Comparison of ENCODE assay signal across 1 cellular context in genomic region chrX:131985526-131986049, GRCh38.
TF ChIP-seq lines count a peak whose summit lies in the region.

No MANE protein-coding gene starts in this region.

TF ChIP-seq in K562, 482 proteins besides CTCF, POLR2A, EP300 and RAD21 (continued from another document and continues in another):
- TF ChIP-seq, protein P1, sequence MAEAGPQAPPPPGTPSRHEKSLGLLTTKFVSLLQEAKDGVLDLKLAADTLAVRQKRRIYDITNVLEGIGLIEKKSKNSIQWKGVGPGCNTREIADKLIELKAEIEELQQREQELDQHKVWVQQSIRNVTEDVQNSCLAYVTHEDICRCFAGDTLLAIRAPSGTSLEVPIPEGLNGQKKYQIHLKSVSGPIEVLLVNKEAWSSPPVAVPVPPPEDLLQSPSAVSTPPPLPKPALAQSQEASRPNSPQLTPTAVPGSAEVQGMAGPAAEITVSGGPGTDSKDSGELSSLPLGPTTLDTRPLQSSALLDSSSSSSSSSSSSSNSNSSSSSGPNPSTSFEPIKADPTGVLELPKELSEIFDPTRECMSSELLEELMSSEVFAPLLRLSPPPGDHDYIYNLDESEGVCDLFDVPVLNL (CRISPR knock-in tag; IDR thresholded peaks at IDR 0.05; ENCODE audit: low read depth), result no peak
- no peak for TF ChIP-seq U2AF1 (optimal IDR thresholded peaks at IDR 0.05; ENCODE audit: low read depth, low read length)
- TF ChIP-seq MTA3 (IDR thresholded peaks at IDR 0.05; ENCODE audit: borderline replicate concordance), result 0 out of 2 replicates have a peak, but pooled peaks have one; percentile 45
- no peak for TF ChIP-seq ZNF274 (IDR thresholded peaks at IDR 0.05; ENCODE audit: borderline replicate concordance, low read depth, low read length)
- no peak for TF ChIP-seq ZNF511 (CRISPR knock-in tag; IDR thresholded peaks at IDR 0.05)
- no peak for TF ChIP-seq GABPB1 (CRISPR knock-in tag; IDR thresholded peaks at IDR 0.05)
- TF ChIP-seq NR2C1 (IDR thresholded peaks at IDR 0.05), result 0 out of 2 replicates have a peak, but pooled peaks have one; percentile 14
- TF ChIP-seq NR2C1 (tag; IDR thresholded peaks at IDR 0.05), result no peak
- no peak for TF ChIP-seq ZNF639 (CRISPR knock-in tag; conservative IDR thresholded peaks at IDR 0.05 in 1 of 2, IDR thresholded peaks at IDR 0.05 in 1 of 2)
- TF ChIP-seq AFF4 (CRISPR knock-in tag; IDR thresholded peaks at IDR 0.05), result no peak
- TF ChIP-seq ARID1B (IDR thresholded peaks at IDR 0.05), result peak; percentile 88
- TF ChIP-seq, protein P2, sequence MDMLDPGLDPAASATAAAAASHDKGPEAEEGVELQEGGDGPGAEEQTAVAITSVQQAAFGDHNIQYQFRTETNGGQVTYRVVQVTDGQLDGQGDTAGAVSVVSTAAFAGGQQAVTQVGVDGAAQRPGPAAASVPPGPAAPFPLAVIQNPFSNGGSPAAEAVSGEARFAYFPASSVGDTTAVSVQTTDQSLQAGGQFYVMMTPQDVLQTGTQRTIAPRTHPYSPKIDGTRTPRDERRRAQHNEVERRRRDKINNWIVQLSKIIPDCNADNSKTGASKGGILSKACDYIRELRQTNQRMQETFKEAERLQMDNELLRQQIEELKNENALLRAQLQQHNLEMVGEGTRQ (CRISPR knock-in tag; IDR thresholded peaks at IDR 0.05), result peak; percentile 21; the same call in 1 of the 2 replicates
- 0 out of 2 replicates have a peak, but pooled peaks have one; percentile 20 for TF ChIP-seq ZEB2 (IDR thresholded peaks at IDR 0.05)
- TF ChIP-seq, protein P3, sequence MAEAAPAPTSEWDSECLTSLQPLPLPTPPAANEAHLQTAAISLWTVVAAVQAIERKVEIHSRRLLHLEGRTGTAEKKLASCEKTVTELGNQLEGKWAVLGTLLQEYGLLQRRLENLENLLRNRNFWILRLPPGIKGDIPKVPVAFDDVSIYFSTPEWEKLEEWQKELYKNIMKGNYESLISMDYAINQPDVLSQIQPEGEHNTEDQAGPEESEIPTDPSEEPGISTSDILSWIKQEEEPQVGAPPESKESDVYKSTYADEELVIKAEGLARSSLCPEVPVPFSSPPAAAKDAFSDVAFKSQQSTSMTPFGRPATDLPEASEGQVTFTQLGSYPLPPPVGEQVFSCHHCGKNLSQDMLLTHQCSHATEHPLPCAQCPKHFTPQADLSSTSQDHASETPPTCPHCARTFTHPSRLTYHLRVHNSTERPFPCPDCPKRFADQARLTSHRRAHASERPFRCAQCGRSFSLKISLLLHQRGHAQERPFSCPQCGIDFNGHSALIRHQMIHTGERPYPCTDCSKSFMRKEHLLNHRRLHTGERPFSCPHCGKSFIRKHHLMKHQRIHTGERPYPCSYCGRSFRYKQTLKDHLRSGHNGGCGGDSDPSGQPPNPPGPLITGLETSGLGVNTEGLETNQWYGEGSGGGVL (CRISPR knock-in tag; IDR thresholded peaks at IDR 0.05), result no peak
- TF ChIP-seq KAT8 (IDR thresholded peaks at IDR 0.05; ENCODE audit: low read depth), result no peak
- TF ChIP-seq EZH2 (IDR thresholded peaks at IDR 0.05; ENCODE audit: borderline replicate concordance, low read depth, low read length), result no peak
- peak; percentile 90 for TF ChIP-seq CBFA2T3 (IDR thresholded peaks at IDR 0.05)
- no peak for TF ChIP-seq HNRNPH1 (optimal IDR thresholded peaks at IDR 0.05; ENCODE audit: low read depth, low read length)
- peak; percentile 78 for TF ChIP-seq NCOR1 (IDR thresholded peaks at IDR 0.05)
- no peak for TF ChIP-seq ZBTB8A (IDR thresholded peaks at IDR 0.05; ENCODE audit: partially characterized antibody)
- peak; percentile 86 for TF ChIP-seq TCF3 (CRISPR knock-in tag; IDR thresholded peaks at IDR 0.05)
- no peak for TF ChIP-seq ZNF407 (IDR thresholded peaks at IDR 0.05; ENCODE audit: low read depth)
- peak; percentile 99 for TF ChIP-seq ZBTB7A (IDR thresholded peaks at IDR 0.05; ENCODE audit: borderline replicate concordance, control insufficient read depth, low read depth, low read length)
- peak; percentile 35; the same call in 1 of the 2 replicates for TF ChIP-seq STAT5A (IDR thresholded peaks at IDR 0.05; ENCODE audit: borderline replicate concordance, low read length)
- TF ChIP-seq SOX6 (IDR thresholded peaks at IDR 0.05), result peak; percentile 60; the same call in 1 of the 2 replicates
- peak; percentile 79 for TF ChIP-seq ESRRA (IDR thresholded peaks at IDR 0.05; ENCODE audit: borderline replicate concordance, low read depth)
- TF ChIP-seq KLF16 (IDR thresholded peaks at IDR 0.05), result peak; percentile 65; the same call in 1 of the 2 replicates
- no peak for TF ChIP-seq CREBBP (IDR thresholded peaks at IDR 0.05; ENCODE audit: low read depth, low read length)
- peak; percentile 47 for TF ChIP-seq PKNOX1 (IDR thresholded peaks at IDR 0.05)
- TF ChIP-seq HMBOX1 (IDR thresholded peaks at IDR 0.05), result peak; percentile 61; the same call in 1 of the 2 replicates
- TF ChIP-seq MYC (IDR thresholded peaks at IDR 0.05; ENCODE audit: low read depth, low read length), result peak; percentile 25; the same call in 1 of the 2 replicates
- TF ChIP-seq MYC (CRISPR knock-in tag; IDR thresholded peaks at IDR 0.05; ENCODE audit: borderline replicate concordance, low read depth), result no peak
- no peak for TF ChIP-seq ZNF253 (CRISPR knock-in tag; conservative IDR thresholded peaks at IDR 0.05)
- no peak for TF ChIP-seq NR2F6 (CRISPR knock-in tag; IDR thresholded peaks at IDR 0.05)
- no peak for TF ChIP-seq LARP7 (IDR thresholded peaks at IDR 0.05)
- TF ChIP-seq TFAP4 (CRISPR knock-in tag; IDR thresholded peaks at IDR 0.05; ENCODE audit: borderline replicate concordance), result peak; percentile 86
- peak; percentile 88 for TF ChIP-seq MEIS2 (IDR thresholded peaks at IDR 0.05; ENCODE audit: partially characterized antibody)
- TF ChIP-seq JUNB (CRISPR knock-in tag; conservative IDR thresholded peaks at IDR 0.05), result no peak
- TF ChIP-seq POLR2AphosphoS5 (IDR thresholded peaks at IDR 0.05; ENCODE audit: control insufficient read depth, insufficient read depth, low read depth, low read length), result peak; percentile 23; the same call in 1 of the 2 replicates
